38 cellular contexts compared by ENCODE assay signal in genomic region chr9:122609810-122610209, GRCh38. TPM values are rescaled to one million over a fixed set of nuclear protein-coding genes. Genes with fewer than 3 reads are reported as not detected.
"Had no signal": no experiment of that assay in that cellular context is flagged by ENCODE, and none has a peak within 500 bp of the region (broad histone marks: within the 10 kb centered on the region; RNA-seq: fewer than 3 reads in every experiment).

No MANE protein-coding gene starts in this region.

- H3K4me3 Mint-ChIP-seq: activated B cell treated with CpG ODN at 0.5 μM for 24 hours; activated CD8-positive, alpha-beta T cell treated with anti-CD3 and anti-CD28 coated beads for 36 hours; activated naive CD4-positive, alpha-beta T cell treated with anti-CD3 and anti-CD28 coated beads for 36 hours; activated naive CD4-positive, alpha-beta T cell treated with anti-CD3 and anti-CD28 coated beads, Interleukin-2, amount 50 U/mL, for 24 hours; activated naive CD8-positive, alpha-beta T cell treated with anti-CD3 and anti-CD28 coated beads for 36 hours; activated naive CD8-positive, alpha-beta T cell treated with anti-CD3 and anti-CD28 coated beads, Interleukin-2, amount 50 U/mL, for 24 hours; activated T-cell treated with anti-CD3 and anti-CD28 coated beads, Interleukin-2, amount 50 U/mL, for 4 hours; activated T-helper 1 cell treated with anti-CD3 and anti-CD28 coated beads, Interleukin-12 subunit alpha, Interleukin-12 subunit beta, Interleukin-2, Interleukin-4 antibody, amounts not matched to agents 30 ng/mL and 10 ng/mL and 1 ng/mL, durations not matched to agents 14 hours and 24 hours and 36 hours; effector memory CD8-positive, alpha-beta T cell; T-helper 1 cell treated with Interleukin-12 subunit alpha and Interleukin-12 subunit beta and Interleukin-4 antibody, amounts not matched to agents 30 μg/mL and 1 μg/mL, for 36 hours had no signal

- H3K36me3 ChIP-seq: adrenal gland, esophagus squamous epithelium, gastroesophageal sphincter, heart right ventricle, WERI-Rb-1 had no signal

- H3K4me1 Mint-ChIP-seq: activated B cell treated with CpG ODN at 0.5 μM for 24 hours; activated naive CD4-positive, alpha-beta T cell treated with anti-CD3 and anti-CD28 coated beads, Interleukin-2, amount 50 U/mL, for 24 hours; activated naive CD8-positive, alpha-beta T cell treated with anti-CD3 and anti-CD28 coated beads for 36 hours; activated naive CD8-positive, alpha-beta T cell treated with anti-CD3 and anti-CD28 coated beads, Interleukin-2, amount 50 U/mL, for 24 hours had no signal

- ATAC-seq: activated CD4-positive, CD25-positive, alpha-beta regulatory T cell treated with anti-CD3 and anti-CD28 coated beads, Interleukin-2, amount 50 U/mL, for 24 hours; activated CD8-positive, alpha-beta T cell treated with anti-CD3 and anti-CD28 coated beads for 36 hours; activated naive CD8-positive, alpha-beta T cell treated with anti-CD3 and anti-CD28 coated beads, Interleukin-2, amount 50 U/mL, for 24 hours; activated T-cell treated with anti-CD3 and anti-CD28 coated beads, Interleukin-2, amount 50 U/mL, for 4 hours; body of pancreas; effector memory CD8-positive, alpha-beta T cell; gastroesophageal sphincter had no signal

- H3K4me1 ChIP-seq: adrenal gland, body of pancreas, esophagus squamous epithelium, gastroesophageal sphincter, heart right ventricle had no signal

- H3K27me3 Mint-ChIP-seq: activated naive CD8-positive, alpha-beta T cell treated with anti-CD3 and anti-CD28 coated beads for 36 hours; activated naive CD8-positive, alpha-beta T cell treated with anti-CD3 and anti-CD28 coated beads, Interleukin-2, amount 50 U/mL, for 24 hours had no signal

- H3K27me3 ChIP-seq: adrenal gland, body of pancreas, esophagus squamous epithelium, gastroesophageal sphincter had no signal

- DNase-seq: activated B cell treated with CpG ODN at 0.5 μM for 24 hours; activated CD4-positive, alpha-beta T cell treated with anti-CD3 and anti-CD28 coated beads for 48 hours; activated CD4-positive, alpha-beta T cell treated with anti-CD3 and anti-CD28 coated beads, Interleukin-2, amount 50 U/mL, for 1 hour; activated CD4-positive, alpha-beta T cell treated with anti-CD3 and anti-CD28 coated beads, Interleukin-2, amount 50 U/mL, for 48 hours; activated CD8-positive, alpha-beta memory T cell treated with anti-CD3 and anti-CD28 coated beads for 24 hours; activated CD8-positive, alpha-beta T cell treated with anti-CD3 and anti-CD28 coated beads for 36 hours; activated effector memory CD4-positive, alpha-beta T cell treated with anti-CD3 and anti-CD28 coated beads, Interleukin-2, amount 50 U/mL, for 16 hours; activated naive CD4-positive, alpha-beta T cell treated with anti-CD3 and anti-CD28 coated beads for 36 hours; activated naive CD8-positive, alpha-beta T cell treated with anti-CD3 and anti-CD28 coated beads for 36 hours; activated naive CD8-positive, alpha-beta T cell treated with anti-CD3 and anti-CD28 coated beads, Interleukin-2, amount 50 U/mL, for 24 hours; activated T-cell treated with anti-CD3 and anti-CD28 coated beads, Interleukin-2, amount 50 U/mL, for 4 hours; adrenal gland; amygdala; aorta; body of pancreas; caudate nucleus; cortex of kidney; dermis blood vessel endothelial cell; effector CD4-positive, alpha-beta T cell; effector memory CD8-positive, alpha-beta T cell; esophagus squamous epithelium; foreskin melanocyte; heart right ventricle; T-helper 9 cell; WERI-Rb-1 had no signal

- H3K27ac ChIP-seq: adrenal gland, body of pancreas, epithelial cell of prostate, esophagus squamous epithelium, gastroesophageal sphincter, heart right ventricle, WERI-Rb-1 had no signal

- H3K36me3 Mint-ChIP-seq: activated naive CD4-positive, alpha-beta T cell treated with anti-CD3 and anti-CD28 coated beads, Interleukin-2, amount 50 U/mL, for 24 hours; activated naive CD8-positive, alpha-beta T cell treated with anti-CD3 and anti-CD28 coated beads for 36 hours had no signal

- H3K9me3 Mint-ChIP-seq: activated B cell treated with CpG ODN at 0.5 μM for 24 hours; activated CD8-positive, alpha-beta T cell treated with anti-CD3 and anti-CD28 coated beads for 36 hours; activated naive CD4-positive, alpha-beta T cell treated with anti-CD3 and anti-CD28 coated beads for 36 hours; activated naive CD4-positive, alpha-beta T cell treated with anti-CD3 and anti-CD28 coated beads, Interleukin-2, amount 50 U/mL, for 24 hours; activated naive CD8-positive, alpha-beta T cell treated with anti-CD3 and anti-CD28 coated beads for 36 hours; activated naive CD8-positive, alpha-beta T cell treated with anti-CD3 and anti-CD28 coated beads, Interleukin-2, amount 50 U/mL, for 24 hours; activated T-cell treated with anti-CD3 and anti-CD28 coated beads, Interleukin-2, amount 50 U/mL, for 4 hours; activated T-helper 1 cell treated with anti-CD3 and anti-CD28 coated beads, Interleukin-12 subunit alpha, Interleukin-12 subunit beta, Interleukin-2, Interleukin-4 antibody, amounts not matched to agents 30 ng/mL and 10 ng/mL and 1 ng/mL, durations not matched to agents 14 hours and 24 hours and 36 hours; activated T-helper 2 cell treated with anti-CD3 and anti-CD28 coated beads, Interferon-gamma antibody, Interleukin-2, Interleukin-4, amounts not matched to agents 10 μg/mL and 5 μg/mL and 100 μg/mL, durations not matched to agents 14 hours and 24 hours and 36 hours; effector memory CD8-positive, alpha-beta T cell; T-helper 1 cell treated with Interleukin-12 subunit alpha and Interleukin-12 subunit beta and Interleukin-4 antibody, amounts not matched to agents 30 μg/mL and 1 μg/mL, for 36 hours had no signal

- H3K4me3 ChIP-seq: adrenal gland, body of pancreas, esophagus squamous epithelium, gastroesophageal sphincter, heart right ventricle had no signal

- H3K27ac Mint-ChIP-seq: activated B cell treated with CpG ODN at 0.5 μM for 24 hours; activated CD8-positive, alpha-beta T cell treated with anti-CD3 and anti-CD28 coated beads for 36 hours; activated naive CD4-positive, alpha-beta T cell treated with anti-CD3 and anti-CD28 coated beads for 36 hours; activated naive CD4-positive, alpha-beta T cell treated with anti-CD3 and anti-CD28 coated beads, Interleukin-2, amount 50 U/mL, for 24 hours; activated naive CD8-positive, alpha-beta T cell treated with anti-CD3 and anti-CD28 coated beads for 36 hours; activated naive CD8-positive, alpha-beta T cell treated with anti-CD3 and anti-CD28 coated beads, Interleukin-2, amount 50 U/mL, for 24 hours; activated T-helper 1 cell treated with anti-CD3 and anti-CD28 coated beads, Interleukin-12 subunit alpha, Interleukin-12 subunit beta, Interleukin-2, Interleukin-4 antibody, amounts not matched to agents 30 ng/mL and 10 ng/mL and 1 ng/mL, durations not matched to agents 14 hours and 24 hours and 36 hours; activated T-helper 2 cell treated with anti-CD3 and anti-CD28 coated beads, Interferon-gamma antibody, Interleukin-2, Interleukin-4, amounts not matched to agents 10 μg/mL and 5 μg/mL and 100 μg/mL, durations not matched to agents 14 hours and 24 hours and 36 hours; effector memory CD8-positive, alpha-beta T cell; T-helper 1 cell treated with Interleukin-12 subunit alpha and Interleukin-12 subunit beta and Interleukin-4 antibody, amounts not matched to agents 30 μg/mL and 1 μg/mL, for 36 hours had no signal

- H3K9me3 ChIP-seq: adrenal gland, body of pancreas, esophagus squamous epithelium, gastroesophageal sphincter, heart right ventricle had no signal

RNA-seq across cellular contexts. Expression of gene OR1Q1, which starts 4.7 kb away (rescaled TPM):
- total RNA-seq: activated B cell treated with CpG ODN at 0.5 μM for 24 hours; activated CD8-positive, alpha-beta T cell treated with anti-CD3 and anti-CD28 coated beads for 36 hours; activated naive CD4-positive, alpha-beta T cell treated with anti-CD3 and anti-CD28 coated beads for 36 hours; activated naive CD8-positive, alpha-beta T cell treated with anti-CD3 and anti-CD28 coated beads for 36 hours; activated T-cell treated with anti-CD3 and anti-CD28 coated beads, Interleukin-2, amount 50 U/mL, for 4 hours; activated T-helper 1 cell treated with anti-CD3 and anti-CD28 coated beads, Interleukin-12 subunit alpha, Interleukin-12 subunit beta, Interleukin-2, Interleukin-4 antibody, amounts not matched to agents 30 ng/mL and 10 ng/mL and 1 ng/mL, durations not matched to agents 14 hours and 24 hours and 36 hours; activated T-helper 2 cell treated with anti-CD3 and anti-CD28 coated beads, Interferon-gamma antibody, Interleukin-2, Interleukin-4, amounts not matched to agents 10 μg/mL and 5 μg/mL and 100 μg/mL, durations not matched to agents 14 hours and 24 hours and 36 hours; adrenal gland; aorta; body of pancreas; chondrocyte; dermis blood vessel endothelial cell; esophagus squamous epithelium; fibroblast of lung; fibroblast of villous mesenchyme; gastroesophageal sphincter; glomerular endothelial cell; heart right ventricle; T-helper 2 cell treated with Interferon-gamma antibody and Interleukin-4, amounts not matched to agents 100 ng/mL and 5 ng/mL, for 36 hours had no signal
- polyA plus RNA-seq: adrenal gland, aorta, esophagus, heart right ventricle had no signal

RNA-seq across cellular contexts. Expression of gene OR1L8, which starts 26.6 kb away (rescaled TPM):
- total RNA-seq: activated B cell treated with CpG ODN at 0.5 μM for 24 hours; activated CD8-positive, alpha-beta T cell treated with anti-CD3 and anti-CD28 coated beads for 36 hours; activated naive CD4-positive, alpha-beta T cell treated with anti-CD3 and anti-CD28 coated beads for 36 hours; activated naive CD8-positive, alpha-beta T cell treated with anti-CD3 and anti-CD28 coated beads for 36 hours; activated T-cell treated with anti-CD3 and anti-CD28 coated beads, Interleukin-2, amount 50 U/mL, for 4 hours; activated T-helper 1 cell treated with anti-CD3 and anti-CD28 coated beads, Interleukin-12 subunit alpha, Interleukin-12 subunit beta, Interleukin-2, Interleukin-4 antibody, amounts not matched to agents 30 ng/mL and 10 ng/mL and 1 ng/mL, durations not matched to agents 14 hours and 24 hours and 36 hours; activated T-helper 2 cell treated with anti-CD3 and anti-CD28 coated beads, Interferon-gamma antibody, Interleukin-2, Interleukin-4, amounts not matched to agents 10 μg/mL and 5 μg/mL and 100 μg/mL, durations not matched to agents 14 hours and 24 hours and 36 hours; aorta; body of pancreas; chondrocyte; dermis blood vessel endothelial cell; fibroblast of lung; fibroblast of villous mesenchyme; gastroesophageal sphincter; T-helper 2 cell treated with Interferon-gamma antibody and Interleukin-4, amounts not matched to agents 100 ng/mL and 5 ng/mL, for 36 hours had no signal
- polyA plus RNA-seq: aorta had no signal

RNA-seq across cellular contexts. Expression of gene OR1B1, which starts 47.6 kb away (rescaled TPM):
- total RNA-seq: activated B cell treated with CpG ODN at 0.5 μM for 24 hours; activated CD8-positive, alpha-beta T cell treated with anti-CD3 and anti-CD28 coated beads for 36 hours; activated naive CD4-positive, alpha-beta T cell treated with anti-CD3 and anti-CD28 coated beads for 36 hours; activated naive CD8-positive, alpha-beta T cell treated with anti-CD3 and anti-CD28 coated beads for 36 hours; activated T-cell treated with anti-CD3 and anti-CD28 coated beads, Interleukin-2, amount 50 U/mL, for 4 hours; activated T-helper 1 cell treated with anti-CD3 and anti-CD28 coated beads, Interleukin-12 subunit alpha, Interleukin-12 subunit beta, Interleukin-2, Interleukin-4 antibody, amounts not matched to agents 30 ng/mL and 10 ng/mL and 1 ng/mL, durations not matched to agents 14 hours and 24 hours and 36 hours; activated T-helper 2 cell treated with anti-CD3 and anti-CD28 coated beads, Interferon-gamma antibody, Interleukin-2, Interleukin-4, amounts not matched to agents 10 μg/mL and 5 μg/mL and 100 μg/mL, durations not matched to agents 14 hours and 24 hours and 36 hours; adrenal gland; aorta; body of pancreas; chondrocyte; esophagus squamous epithelium; fibroblast of lung; fibroblast of villous mesenchyme; gastroesophageal sphincter; glomerular endothelial cell; heart right ventricle; T-helper 2 cell treated with Interferon-gamma antibody and Interleukin-4, amounts not matched to agents 100 ng/mL and 5 ng/mL, for 36 hours had no signal
- polyA plus RNA-seq: adrenal gland, aorta, esophagus, fibroblast of lung, heart right ventricle had no signal

RNA-seq across cellular contexts. Expression of gene OR1L1, which starts 51.7 kb away (rescaled TPM):
- total RNA-seq: activated B cell treated with CpG ODN at 0.5 μM for 24 hours; activated CD8-positive, alpha-beta T cell treated with anti-CD3 and anti-CD28 coated beads for 36 hours; activated naive CD4-positive, alpha-beta T cell treated with anti-CD3 and anti-CD28 coated beads for 36 hours; activated naive CD8-positive, alpha-beta T cell treated with anti-CD3 and anti-CD28 coated beads for 36 hours; activated T-cell treated with anti-CD3 and anti-CD28 coated beads, Interleukin-2, amount 50 U/mL, for 4 hours; activated T-helper 1 cell treated with anti-CD3 and anti-CD28 coated beads, Interleukin-12 subunit alpha, Interleukin-12 subunit beta, Interleukin-2, Interleukin-4 antibody, amounts not matched to agents 30 ng/mL and 10 ng/mL and 1 ng/mL, durations not matched to agents 14 hours and 24 hours and 36 hours; activated T-helper 2 cell treated with anti-CD3 and anti-CD28 coated beads, Interferon-gamma antibody, Interleukin-2, Interleukin-4, amounts not matched to agents 10 μg/mL and 5 μg/mL and 100 μg/mL, durations not matched to agents 14 hours and 24 hours and 36 hours; adrenal gland; aorta; body of pancreas; chondrocyte; dermis blood vessel endothelial cell; esophagus squamous epithelium; fibroblast of lung; fibroblast of villous mesenchyme; gastroesophageal sphincter; glomerular endothelial cell; heart right ventricle; T-helper 2 cell treated with Interferon-gamma antibody and Interleukin-4, amounts not matched to agents 100 ng/mL and 5 ng/mL, for 36 hours had no signal
- polyA plus RNA-seq: adrenal gland, aorta, esophagus, fibroblast of lung, heart right ventricle had no signal

RNA-seq across cellular contexts. Expression of gene OR1N2, which starts 56.9 kb away (rescaled TPM):
- total RNA-seq: activated B cell treated with CpG ODN at 0.5 μM for 24 hours; activated CD8-positive, alpha-beta T cell treated with anti-CD3 and anti-CD28 coated beads for 36 hours; activated naive CD4-positive, alpha-beta T cell treated with anti-CD3 and anti-CD28 coated beads for 36 hours; activated naive CD8-positive, alpha-beta T cell treated with anti-CD3 and anti-CD28 coated beads for 36 hours; activated T-cell treated with anti-CD3 and anti-CD28 coated beads, Interleukin-2, amount 50 U/mL, for 4 hours; activated T-helper 1 cell treated with anti-CD3 and anti-CD28 coated beads, Interleukin-12 subunit alpha, Interleukin-12 subunit beta, Interleukin-2, Interleukin-4 antibody, amounts not matched to agents 30 ng/mL and 10 ng/mL and 1 ng/mL, durations not matched to agents 14 hours and 24 hours and 36 hours; activated T-helper 2 cell treated with anti-CD3 and anti-CD28 coated beads, Interferon-gamma antibody, Interleukin-2, Interleukin-4, amounts not matched to agents 10 μg/mL and 5 μg/mL and 100 μg/mL, durations not matched to agents 14 hours and 24 hours and 36 hours; adrenal gland; aorta; body of pancreas; chondrocyte; dermis blood vessel endothelial cell; fibroblast of lung; fibroblast of villous mesenchyme; gastroesophageal sphincter; glomerular endothelial cell; heart right ventricle; T-helper 2 cell treated with Interferon-gamma antibody and Interleukin-4, amounts not matched to agents 100 ng/mL and 5 ng/mL, for 36 hours had no signal
- polyA plus RNA-seq: adrenal gland, aorta, esophagus, fibroblast of lung, heart right ventricle had no signal
